ENCODE assay signal across 8 cellular contexts in the genomic region with DNA sequence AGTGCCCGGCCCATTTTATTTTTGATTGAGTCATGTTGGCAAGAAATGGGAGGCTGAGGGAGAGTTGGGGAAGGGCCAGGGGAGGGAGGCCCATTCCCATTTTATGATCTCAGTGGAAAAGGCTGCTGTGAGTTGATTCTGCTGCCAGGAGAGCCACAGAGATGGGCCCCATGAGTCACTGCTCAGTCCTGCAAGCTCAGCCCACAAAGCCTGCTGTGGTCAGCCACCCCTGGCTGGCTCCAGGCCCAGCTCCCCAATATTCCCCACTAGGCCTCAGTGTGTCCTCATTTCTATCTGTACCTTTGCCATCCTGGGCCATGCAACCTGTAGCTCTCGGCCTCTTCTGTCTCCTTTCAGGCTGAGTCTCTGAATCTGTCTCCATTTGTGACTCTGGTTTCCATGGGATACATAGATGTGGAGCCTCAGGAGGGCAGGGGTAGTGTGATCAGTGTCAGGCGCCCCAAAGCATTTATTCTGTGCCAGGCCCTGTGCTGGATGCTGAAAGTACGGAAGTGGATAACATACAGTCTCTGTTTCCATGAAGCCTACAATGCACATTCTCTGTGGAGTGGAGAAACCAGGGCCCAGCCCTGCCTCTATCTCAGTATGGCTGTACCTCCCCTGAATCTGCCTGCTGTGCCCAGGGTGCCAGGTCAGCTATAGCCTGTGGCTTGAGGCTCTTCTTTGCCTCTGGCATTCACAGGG. TPM values are rescaled to one million over a fixed set of nuclear protein-coding genes. Genes with fewer than 3 reads are reported as not detected.
DNase-seq lines count a peak whose midpoint lies in the region; ATAC-seq and TF ChIP-seq lines count a peak whose summit lies in the region.

No MANE protein-coding gene starts in this region.

- H3K36me3 Mint-ChIP-seq in activated naive CD4-positive, alpha-beta T cell treated with anti-CD3 and anti-CD28 coated beads for 36 hours (ENCODE audit: low read depth): peaks cover 13% of the 10 kb centered on the region
- H3K36me3 Mint-ChIP-seq in activated CD8-positive, alpha-beta T cell treated with anti-CD3 and anti-CD28 coated beads for 36 hours (ENCODE audit: low read depth): peaks cover 25% of the 10 kb centered on the region

- intact Hi-C loops in activated naive CD4-positive, alpha-beta T cell treated with anti-CD3 and anti-CD28 coated beads for 36 hours (cut with micrococcal nuclease): no loop called here
- intact Hi-C loops in activated CD8-positive, alpha-beta T cell treated with anti-CD3 and anti-CD28 coated beads for 36 hours (cut with micrococcal nuclease): loop anchor here (5.0 kb wide), 1 partner anchor 50 kb away; the partner anchor contains the start of genes KCTD19 and LRRC36
- intact Hi-C loops in left ventricle myocardium superior (cut with micrococcal nuclease): no loop called here

- TF ChIP-seq CTCF in activated CD8-positive, alpha-beta T cell treated with anti-CD3 and anti-CD28 coated beads for 36 hours (IDR thresholded peaks at IDR 0.05): no peak

- no peak for ATAC-seq in activated CD8-positive, alpha-beta T cell treated with anti-CD3 and anti-CD28 coated beads for 36 hours
- ATAC-seq in left ventricle myocardium superior: peak; percentile 18
- ATAC-seq in stimulated activated naive CD8-positive, alpha-beta T cell treated with anti-CD3 and anti-CD28 coated beads, Interleukin-15, amount 100 ng/mL, for 72 hours: no peak
- ATAC-seq in GM21723 (IDR thresholded peaks at IDR 0.05; ENCODE audit: unreplicated experiment): no peak
- ATAC-seq in HG03354 (IDR thresholded peaks at IDR 0.05; ENCODE audit: poor library complexity, severe bottlenecking, unreplicated experiment): no peak
- no peak for ATAC-seq in HG02840 (IDR thresholded peaks at IDR 0.05; ENCODE audit: low FRiP score, unreplicated experiment)

- no peaks in the 10 kb centered on the region for H3K9me3 Mint-ChIP-seq in activated naive CD4-positive, alpha-beta T cell treated with anti-CD3 and anti-CD28 coated beads for 36 hours
- H3K9me3 Mint-ChIP-seq in activated CD8-positive, alpha-beta T cell treated with anti-CD3 and anti-CD28 coated beads for 36 hours: no peaks in the 10 kb centered on the region
- H3K9me3 Mint-ChIP-seq in stimulated activated naive CD8-positive, alpha-beta T cell treated with anti-CD3 and anti-CD28 coated beads, Interleukin-15, amount 100 ng/mL, for 72 hours: no peaks in the 10 kb centered on the region

- POLR2A ChIA-PET in activated CD8-positive, alpha-beta T cell treated with anti-CD3 and anti-CD28 coated beads for 36 hours (lab: Charles Lee): interaction anchor here (1.0 to 2.1 kb wide), 2 partner anchors 10 to 33 kb away, joined by 3 to 7 read pairs; no protein-coding TSS in a partner anchor

- H3K4me1 Mint-ChIP-seq in activated naive CD4-positive, alpha-beta T cell treated with anti-CD3 and anti-CD28 coated beads for 36 hours (ENCODE audit: low read depth): peaks cover 20% of the 10 kb centered on the region
- peaks cover 18% of the 10 kb centered on the region for H3K4me1 Mint-ChIP-seq in activated CD8-positive, alpha-beta T cell treated with anti-CD3 and anti-CD28 coated beads for 36 hours (ENCODE audit: low read depth)
- H3K4me1 Mint-ChIP-seq in stimulated activated naive CD8-positive, alpha-beta T cell treated with anti-CD3 and anti-CD28 coated beads, Interleukin-15, amount 100 ng/mL, for 72 hours: peaks cover 46% of the 10 kb centered on the region

- H3K27ac Mint-ChIP-seq in activated naive CD4-positive, alpha-beta T cell treated with anti-CD3 and anti-CD28 coated beads for 36 hours: peak overlapping the region; percentile 86
- H3K27ac Mint-ChIP-seq in activated CD8-positive, alpha-beta T cell treated with anti-CD3 and anti-CD28 coated beads for 36 hours: peak overlapping the region; percentile 83
- H3K27ac Mint-ChIP-seq in stimulated activated naive CD8-positive, alpha-beta T cell treated with anti-CD3 and anti-CD28 coated beads, Interleukin-15, amount 100 ng/mL, for 72 hours: peak overlapping the region; percentile 42 to 93

- H3K4me3 Mint-ChIP-seq in activated naive CD4-positive, alpha-beta T cell treated with anti-CD3 and anti-CD28 coated beads for 36 hours: peak overlapping the region; percentile 79
- peak overlapping the region; percentile 89 for H3K4me3 Mint-ChIP-seq in activated CD8-positive, alpha-beta T cell treated with anti-CD3 and anti-CD28 coated beads for 36 hours
- H3K4me3 Mint-ChIP-seq in stimulated activated naive CD8-positive, alpha-beta T cell treated with anti-CD3 and anti-CD28 coated beads, Interleukin-15, amount 100 ng/mL, for 72 hours: peak overlapping the region; percentile 82 to 83

- DNase-seq in activated naive CD4-positive, alpha-beta T cell treated with anti-CD3 and anti-CD28 coated beads for 36 hours: peak; percentile 23
- no peak for DNase-seq in activated naive CD4-positive, alpha-beta T cell treated with Interleukin-2 at 50 U/mL for 16 hours
- peak; percentile 49 for DNase-seq in activated CD8-positive, alpha-beta T cell treated with anti-CD3 and anti-CD28 coated beads for 36 hours
- DNase-seq in left ventricle myocardium superior: no peak
- DNase-seq in stimulated activated naive CD8-positive, alpha-beta T cell treated with anti-CD3 and anti-CD28 coated beads, Interleukin-15, amount 100 ng/mL, for 72 hours: peak in 1 of 2 donors; percentile 35

- CTCF ChIA-PET in activated naive CD4-positive, alpha-beta T cell treated with anti-CD3 and anti-CD28 coated beads for 36 hours (lab: Charles Lee): interaction anchor here (0.6 to 2.8 kb wide), 11 partner anchors 17 to 399 kb away, joined by 3 to 19 read pairs (median 3); partner anchors contain the start of gene TMEM208
- CTCF ChIA-PET in activated CD8-positive, alpha-beta T cell treated with anti-CD3 and anti-CD28 coated beads for 36 hours (lab: Charles Lee): interaction anchor here (0.7 to 2.0 kb wide), 10 partner anchors 11 to 316 kb away, joined by 3 to 8 read pairs (median 3); partner anchors contain the start of genes CES3, KCTD19, LRRC36 and TMEM208

- no peaks in the 10 kb centered on the region for H3K27me3 Mint-ChIP-seq in activated naive CD4-positive, alpha-beta T cell treated with anti-CD3 and anti-CD28 coated beads for 36 hours (ENCODE audit: low read depth)
- H3K27me3 Mint-ChIP-seq in activated CD8-positive, alpha-beta T cell treated with anti-CD3 and anti-CD28 coated beads for 36 hours: no peaks in the 10 kb centered on the region
- no peaks in the 10 kb centered on the region for H3K27me3 Mint-ChIP-seq in stimulated activated naive CD8-positive, alpha-beta T cell treated with anti-CD3 and anti-CD28 coated beads, Interleukin-15, amount 100 ng/mL, for 72 hours

RNA-seq across cellular contexts. Expression of gene PLEKHG4, which starts 1.9 kb away (rescaled TPM):
- 10 to 100 TPM; 14.3 to 14.4 TPM for total RNA-seq in activated naive CD4-positive, alpha-beta T cell treated with anti-CD3 and anti-CD28 coated beads for 36 hours
- total RNA-seq in activated CD8-positive, alpha-beta T cell treated with anti-CD3 and anti-CD28 coated beads for 36 hours: 10 to 100 TPM; 17.3 to 20.8 TPM
- total RNA-seq in left ventricle myocardium superior: 1.5 TPM

RNA-seq across cellular contexts. Expression of gene SLC9A5, which starts 28.7 kb away (rescaled TPM):
- total RNA-seq in activated naive CD4-positive, alpha-beta T cell treated with anti-CD3 and anti-CD28 coated beads for 36 hours: 1 to 10 TPM; 5.2 TPM
- total RNA-seq in activated CD8-positive, alpha-beta T cell treated with anti-CD3 and anti-CD28 coated beads for 36 hours: 1 to 10 TPM; 7.7 to 8.1 TPM
- total RNA-seq in left ventricle myocardium superior: 1.2 TPM

RNA-seq across cellular contexts. Expression of gene FHOD1, which starts 30.2 kb away (rescaled TPM):
- 10 to 100 TPM; 70.7 to 73.7 TPM for total RNA-seq in activated naive CD4-positive, alpha-beta T cell treated with anti-CD3 and anti-CD28 coated beads for 36 hours
- 100 to 1,000 TPM; 102 to 105 TPM for total RNA-seq in activated CD8-positive, alpha-beta T cell treated with anti-CD3 and anti-CD28 coated beads for 36 hours
- 14.5 TPM for total RNA-seq in left ventricle myocardium superior

RNA-seq across cellular contexts. Expression of gene KCTD19, which starts 49.1 kb away (rescaled TPM):
- 1 to 10 TPM; 1.0 to 1.3 TPM for total RNA-seq in activated naive CD4-positive, alpha-beta T cell treated with anti-CD3 and anti-CD28 coated beads for 36 hours
- 1 to 10 TPM; 3.0 to 3.9 TPM for total RNA-seq in activated CD8-positive, alpha-beta T cell treated with anti-CD3 and anti-CD28 coated beads for 36 hours
- total RNA-seq in left ventricle myocardium superior: not detected

RNA-seq across cellular contexts. Expression of gene LRRC36, which starts 49.2 kb away (rescaled TPM):
- under 1 TPM in 1 of 2 experiments, not detected in 1; 0.64 TPM for total RNA-seq in activated naive CD4-positive, alpha-beta T cell treated with anti-CD3 and anti-CD28 coated beads for 36 hours
- under 1 TPM; 0.81 to 0.90 TPM for total RNA-seq in activated CD8-positive, alpha-beta T cell treated with anti-CD3 and anti-CD28 coated beads for 36 hours
- total RNA-seq in left ventricle myocardium superior: not detected

Comparison
In these comparisons a context has a peak if more than half of its experiments do, and no peak if none do; other contexts are left out.
1. DNase-seq: peak in activated naive CD4-positive, alpha-beta T cell treated with anti-CD3 and anti-CD28 coated beads for 36 hours (single experiment) and activated CD8-positive, alpha-beta T cell treated with anti-CD3 and anti-CD28 coated beads for 36 hours (single experiment); none in activated naive CD4-positive, alpha-beta T cell treated with Interleukin-2 at 50 U/mL for 16 hours (single experiment) and left ventricle myocardium superior (single experiment).
2. Peak in every context shown above with its lines, with median percentiles within 50 percentile points of each other: H3K27ac Mint-ChIP-seq and H3K4me3 Mint-ChIP-seq.